ENCODE assay signal across 1 cellular context in genomic region chr22:49536571-49537131, GRCh38.
A peak's percentile ranks its signal among the peaks of the same experiment; 100 is the strongest.
TF ChIP-seq lines count a peak whose summit lies in the region.

No MANE protein-coding gene starts in this region.

TF ChIP-seq in GM23338, 12 proteins besides CTCF, POLR2A, EP300 and RAD21 (continued from another document):
- TF ChIP-seq, protein P1, sequence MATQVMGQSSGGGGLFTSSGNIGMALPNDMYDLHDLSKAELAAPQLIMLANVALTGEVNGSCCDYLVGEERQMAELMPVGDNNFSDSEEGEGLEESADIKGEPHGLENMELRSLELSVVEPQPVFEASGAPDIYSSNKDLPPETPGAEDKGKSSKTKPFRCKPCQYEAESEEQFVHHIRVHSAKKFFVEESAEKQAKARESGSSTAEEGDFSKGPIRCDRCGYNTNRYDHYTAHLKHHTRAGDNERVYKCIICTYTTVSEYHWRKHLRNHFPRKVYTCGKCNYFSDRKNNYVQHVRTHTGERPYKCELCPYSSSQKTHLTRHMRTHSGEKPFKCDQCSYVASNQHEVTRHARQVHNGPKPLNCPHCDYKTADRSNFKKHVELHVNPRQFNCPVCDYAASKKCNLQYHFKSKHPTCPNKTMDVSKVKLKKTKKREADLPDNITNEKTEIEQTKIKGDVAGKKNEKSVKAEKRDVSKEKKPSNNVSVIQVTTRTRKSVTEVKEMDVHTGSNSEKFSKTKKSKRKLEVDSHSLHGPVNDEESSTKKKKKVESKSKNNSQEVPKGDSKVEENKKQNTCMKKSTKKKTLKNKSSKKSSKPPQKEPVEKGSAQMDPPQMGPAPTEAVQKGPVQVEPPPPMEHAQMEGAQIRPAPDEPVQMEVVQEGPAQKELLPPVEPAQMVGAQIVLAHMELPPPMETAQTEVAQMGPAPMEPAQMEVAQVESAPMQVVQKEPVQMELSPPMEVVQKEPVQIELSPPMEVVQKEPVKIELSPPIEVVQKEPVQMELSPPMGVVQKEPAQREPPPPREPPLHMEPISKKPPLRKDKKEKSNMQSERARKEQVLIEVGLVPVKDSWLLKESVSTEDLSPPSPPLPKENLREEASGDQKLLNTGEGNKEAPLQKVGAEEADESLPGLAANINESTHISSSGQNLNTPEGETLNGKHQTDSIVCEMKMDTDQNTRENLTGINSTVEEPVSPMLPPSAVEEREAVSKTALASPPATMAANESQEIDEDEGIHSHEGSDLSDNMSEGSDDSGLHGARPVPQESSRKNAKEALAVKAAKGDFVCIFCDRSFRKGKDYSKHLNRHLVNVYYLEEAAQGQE (IDR thresholded peaks at IDR 0.05; ENCODE audit: unreplicated experiment) = no peak
- TF ChIP-seq ZNF462 (CRISPR knock-in tag; IDR thresholded peaks at IDR 0.05) = peak; percentile 68; the same call in 1 of the 2 replicates
TF ChIP-seq in GM23338: peak in this region for 2.
